21 cellular contexts compared by ENCODE assay signal in the genomic region with DNA sequence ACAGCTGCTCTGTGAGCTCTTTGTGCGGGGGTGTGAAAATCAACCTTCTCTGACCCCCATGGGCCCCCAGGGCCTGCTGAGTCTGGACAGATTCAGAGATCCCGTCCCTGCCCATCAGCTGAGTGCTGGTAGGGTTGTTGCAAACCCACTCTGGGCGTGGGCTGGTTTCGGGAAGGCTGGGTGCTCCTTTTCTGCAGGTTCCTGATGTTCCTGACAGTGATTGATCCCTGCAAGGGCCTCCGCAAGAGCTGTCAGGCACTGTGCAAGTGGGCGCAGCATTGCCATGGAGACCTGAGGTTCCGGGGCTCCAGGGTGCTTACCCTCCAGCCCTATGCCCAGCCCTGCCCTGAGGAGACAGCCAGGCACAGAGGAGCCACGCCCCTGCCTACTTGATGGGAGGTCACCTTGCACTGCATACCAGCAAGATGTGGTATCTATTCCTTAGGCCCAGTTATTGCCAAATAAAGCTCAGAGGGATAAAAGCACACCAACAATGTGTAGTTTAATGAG. TPM values are rescaled to one million over a fixed set of nuclear protein-coding genes. Genes with fewer than 3 reads are reported as not detected.
DNase-seq lines count a peak whose midpoint lies in the region; ATAC-seq and TF ChIP-seq lines count a peak whose summit lies in the region.
"Had no signal": no experiment of that assay in that cellular context is flagged by ENCODE, and none has a peak within 500 bp of the region (broad histone marks: within the 10 kb centered on the region; RNA-seq: fewer than 3 reads in every experiment).

No MANE protein-coding gene starts in this region.

- no TSS peak for BruUV-seq in IMR-90 (replicated peaks; lab: Mats Ljungman, UMichigan)

- H3K9me1 ChIP-seq in IMR-90 (ENCODE audit: insufficient read depth, low read length), result peaks cover 3% of the 10 kb centered on the region; the same call in 1 of the 2 replicates

- H3K9me3 ChIP-seq in IMR-90 (ENCODE audit: control insufficient read depth, insufficient read depth, low read length) (no peaks in the 10 kb centered on the region; the same call in 1 of the 2 replicates), mucosa of descending colon (no peaks in the 10 kb centered on the region), stomach (no peaks in the 10 kb centered on the region)
- H3K9me3 ChIP-seq: esophagus muscularis mucosa, gastroesophageal sphincter, ovary, upper lobe of left lung had no signal

- H2AK5ac ChIP-seq in IMR-90 (ENCODE audit: low read depth, low read length), result no peak overlapping the region

- no peak overlapping the region for H3K14ac ChIP-seq in IMR-90 (replicated peaks; ENCODE audit: low read depth, low read length)

- no peak for TF ChIP-seq RAD21 in IMR-90 (IDR thresholded peaks at IDR 0.05; ENCODE audit: low read length)

- CTCF ChIA-PET in IMR-90 (lab: Yijun Ruan, JAX), result no interaction called here

- H4K91ac ChIP-seq in IMR-90 (ENCODE audit: insufficient read depth, low read depth, low read length), result no peak overlapping the region

- no peak overlapping the region for H3K4me2 ChIP-seq in IMR-90 (ENCODE audit: low read depth, low read length)
- H3K4me2 ChIP-seq: BLaER1 had no signal

- no peak overlapping the region for H3K56ac ChIP-seq in IMR-90 (ENCODE audit: extremely low read depth, insufficient read depth, low read length)

- H3K79me1 ChIP-seq in IMR-90 (ENCODE audit: low read depth in 1 of 2, low read length in 2 of 2), result no peaks in the 10 kb centered on the region

- no peak overlapping the region for H2BK20ac ChIP-seq in IMR-90 (ENCODE audit: low read depth, low read length)

- no peak overlapping the region for H2BK120ac ChIP-seq in IMR-90 (ENCODE audit: low read depth, low read length)

- no peak for TF ChIP-seq POLR2A in IMR-90 (IDR thresholded peaks at IDR 0.05; ENCODE audit: low read depth, low read length)
- no peak for TF ChIP-seq POLR2A in stomach (IDR thresholded peaks at IDR 0.05)

- H2AFZ ChIP-seq in IMR-90 (replicated peaks; ENCODE audit: low read length, poor library complexity), result peak overlapping the region; percentile 8

- WGBS in IMR-90 (ENCODE audit: extremely low coverage in 2 of 2, insufficient read length in 1 of 2), 2 experiments, result 60% methylated on average over 2 of the region's 8 CpGs; no CpG with 5 or more reads in 1 of the 2 experiments
- 55 to 71% (median 59%) methylated on average over 5 to 8 of the region's 8 CpGs for WGBS in stomach, 5 donors

- no peak for TF ChIP-seq EP300 in stomach (IDR thresholded peaks at IDR 0.05)

- no peak overlapping the region for H2BK5ac ChIP-seq in IMR-90 (ENCODE audit: low read depth, low read length, poor library complexity, severe bottlenecking)

- H3K36me3 ChIP-seq in IMR-90 (ENCODE audit: control insufficient read depth, insufficient read depth, low read length) (no peaks in the 10 kb centered on the region), mucosa of descending colon (ENCODE audit: low read depth) (no peaks in the 10 kb centered on the region), stomach (no peaks in the 10 kb centered on the region)
- H3K36me3 ChIP-seq: BLaER1, esophagus muscularis mucosa, gastroesophageal sphincter, ovary, upper lobe of left lung had no signal

- no peak overlapping the region for H3K9ac ChIP-seq in IMR-90 (ENCODE audit: low read depth, low read length)
- H3K9ac ChIP-seq: BLaER1 had no signal

- no peak overlapping the region for H4K8ac ChIP-seq in IMR-90 (ENCODE audit: low read depth in 2 of 2, low read length in 2 of 2)

- H2AK9ac ChIP-seq in IMR-90 (replicated peaks; ENCODE audit: low read depth, low read length, poor library complexity), result no peak overlapping the region

- H4K20me1 ChIP-seq in IMR-90 (ENCODE audit: insufficient read depth, low read length), result no peaks in the 10 kb centered on the region

- TF ChIP-seq CTCF in IMR-90 (conservative IDR thresholded peaks at IDR 0.05; ENCODE audit: low read depth, low read length) (no peak), mucosa of descending colon (IDR thresholded peaks at IDR 0.05) (no peak), stomach (IDR thresholded peaks at IDR 0.05) (no peak)

- no peak overlapping the region for H2BK15ac ChIP-seq in IMR-90 (ENCODE audit: low read depth, low read length)

- POLR2A ChIA-PET in IMR-90 (lab: Charles Lee; ENCODE audit: unreplicated experiment), result no interaction called here

- H3K4me1 ChIP-seq in IMR-90 (ENCODE audit: control insufficient read depth, insufficient read depth, low read length), result peaks cover 6% of the 10 kb centered on the region
- H3K4me1 ChIP-seq in mucosa of descending colon (ENCODE audit: low read depth), result no peaks in the 10 kb centered on the region
- H3K4me1 ChIP-seq in stomach, result peaks cover 0 to 23% (median 18%) of the 10 kb centered on the region in 4 donors

- no peak for ATAC-seq in IMR-90 (ENCODE audit: low read depth)
- peak; percentile 60 for ATAC-seq in mucosa of descending colon
- ATAC-seq: stimulated activated naive CD8-positive, alpha-beta T cell treated with anti-CD3 and anti-CD28 coated beads, Interleukin-15, Interleukin-2, amounts not matched to agents 100 U/mL and 50 U/mL, for 24 hours had no signal

- no peak overlapping the region for H3K18ac ChIP-seq in IMR-90 (ENCODE audit: low read depth, low read length)

- H3K27ac ChIP-seq in IMR-90 (ENCODE audit: insufficient read depth, low read length) (no peak overlapping the region), caudate nucleus (ENCODE audit: low read depth, low read length) (peak overlapping the region; percentile 85), stomach (peak overlapping the region in 3 of 5 donors; percentile 32 to 50 (median 43))
- H3K27ac ChIP-seq: BLaER1 had no signal

- no peak overlapping the region for H3K4ac ChIP-seq in IMR-90 (ENCODE audit: low read depth, low read length)

- dilution Hi-C loops in IMR-90 (cut with HindIII; ENCODE audit: low sequenced_read_pairs, unreplicated experiment), result no loop called here

- H3K27me3 ChIP-seq in IMR-90 (ENCODE audit: control insufficient read depth, insufficient read depth, low read length) (peaks cover 23% of the 10 kb centered on the region), stomach (no peaks in the 10 kb centered on the region)
- H3K27me3 ChIP-seq: esophagus muscularis mucosa, gastroesophageal sphincter, ovary, upper lobe of left lung had no signal

- in situ Hi-C loops in IMR-90 (cut with MboI; ENCODE audit: low sequenced_read_pairs), result no loop called here

- intact Hi-C loops in IMR-90 (cut with micrococcal nuclease), result no loop called here
- intact Hi-C loops in mucosa of descending colon (cut with DNase I, micrococcal nuclease), result no loop called here
- intact Hi-C loops in stomach (cut with DNase I; ENCODE audit: low total_unique reads), result no loop called here

- DNase-seq in IMR-90, result no peak
- DNase-seq in caudate nucleus (lab: John Stamatoyannopoulos, UW), result peak in 48 of 61 donors; percentile 20 to 95 (median 67)
- no peak for DNase-seq in mucosa of descending colon
- DNase-seq in stomach, result no peak
- DNase-seq in activated CD8-positive, alpha-beta memory T cell treated with anti-CD3 and anti-CD28 coated beads, Interleukin-2, amount 50 U/mL, for 4 hours, result no peak
- DNase-seq in T-helper 2 cell, result no peak
- DNase-seq in superior temporal gyrus (ENCODE audit: extremely low spot score), result no peak
- DNase-seq: activated CD4-positive, alpha-beta memory T cell treated with anti-CD3 and anti-CD28 coated beads for 36 hours; activated CD4-positive, CD25-positive, alpha-beta regulatory T cell; activated effector memory CD4-positive, alpha-beta T cell treated with Interleukin-2 at 50 U/mL for 16 hours; DMS53; effector memory CD4-positive, alpha-beta T cell; NCI-H2081 treated with DMSO at 0.1 percent for 48 hours; SHP77 treated with DMSO at 0.1 percent for 48 hours; stimulated activated naive CD8-positive, alpha-beta T cell treated with anti-CD3 and anti-CD28 coated beads, Interleukin-15, Interleukin-2, amounts not matched to agents 100 U/mL and 50 U/mL, for 24 hours; SW 1271 had no signal

- H4K5ac ChIP-seq in IMR-90 (ENCODE audit: low read depth, low read length), result no peak overlapping the region

- H3K23ac ChIP-seq in IMR-90 (ENCODE audit: low read depth, low read length), result no peak overlapping the region

- H3K4me3 ChIP-seq in IMR-90 (ENCODE audit: insufficient read depth, low read depth, low read length) (no peak overlapping the region), mucosa of descending colon (no peak overlapping the region), stomach (no peak overlapping the region)
- H3K4me3 ChIP-seq: BLaER1, esophagus muscularis mucosa, gastroesophageal sphincter, ovary, upper lobe of left lung had no signal

TF ChIP-seq in IMR-90, 13 proteins besides CTCF, POLR2A, EP300 and RAD21 (continues in another document):
- no peak for TF ChIP-seq RFX5 (IDR thresholded peaks at IDR 0.05; ENCODE audit: low read depth, low read length)
- no peak for TF ChIP-seq BHLHE40 (IDR thresholded peaks at IDR 0.05; ENCODE audit: low read depth, low read length)
- no peak for TF ChIP-seq RCOR1 (IDR thresholded peaks at IDR 0.05; ENCODE audit: insufficient replicate concordance, low read length)
- TF ChIP-seq MAFK (IDR thresholded peaks at IDR 0.05; ENCODE audit: low read depth, low read length), result no peak
- TF ChIP-seq FOS (IDR thresholded peaks at IDR 0.05; ENCODE audit: low read depth, low read length), result no peak
- no peak for TF ChIP-seq CEBPB (IDR thresholded peaks at IDR 0.05; ENCODE audit: low read depth, low read length)
- TF ChIP-seq SMC3 (IDR thresholded peaks at IDR 0.05; ENCODE audit: low read depth, low read length), result no peak
- TF ChIP-seq MAZ (IDR thresholded peaks at IDR 0.05; ENCODE audit: borderline replicate concordance, low read depth, low read length), result no peak
- TF ChIP-seq, protein P1, sequence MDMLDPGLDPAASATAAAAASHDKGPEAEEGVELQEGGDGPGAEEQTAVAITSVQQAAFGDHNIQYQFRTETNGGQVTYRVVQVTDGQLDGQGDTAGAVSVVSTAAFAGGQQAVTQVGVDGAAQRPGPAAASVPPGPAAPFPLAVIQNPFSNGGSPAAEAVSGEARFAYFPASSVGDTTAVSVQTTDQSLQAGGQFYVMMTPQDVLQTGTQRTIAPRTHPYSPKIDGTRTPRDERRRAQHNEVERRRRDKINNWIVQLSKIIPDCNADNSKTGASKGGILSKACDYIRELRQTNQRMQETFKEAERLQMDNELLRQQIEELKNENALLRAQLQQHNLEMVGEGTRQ (IDR thresholded peaks at IDR 0.05; ENCODE audit: low read depth, low read length), result no peak

RNA-seq across cellular contexts. Expression of a gene that starts 44.3 kb away (rescaled TPM):
- total RNA-seq in IMR-90 (2012; rRNA removed) (31.7 and 36.7 TPM in 2 replicates), mucosa of descending colon (10 to 100 TPM; 31.7 to 92.8 (median 32.0) TPM), stomach (10 to 100 TPM; 30.4 to 72.3 (median 50.6) TPM)
- polyA plus RNA-seq in IMR-90 (2012; rRNA removed) (20.6 and 21.4 TPM in 2 replicates), stomach (10 to 100 TPM; 17.2 to 22.1 (median 21.8) TPM)
- 15.9 and 20.4 TPM in 2 replicates for polyA plus RNA-seq in IMR-90 (2012; cell fraction: cytosol; rRNA removed)
- 12.2 and 16.8 TPM in 2 replicates for polyA plus RNA-seq in IMR-90 (2012; cell fraction: nucleus; rRNA removed; ENCODE audit: low replicate concordance)

Comparison
In these comparisons a context has a peak if more than half of its experiments do, and no peak if none do; other contexts are left out.
1. DNase-seq: peak in caudate nucleus (48 of 61); none in IMR-90 (single experiment), mucosa of descending colon (0 of 3), stomach (single experiment), activated CD8-positive, alpha-beta memory T cell treated with anti-CD3 and anti-CD28 coated beads, Interleukin-2, amount 50 U/mL, for 4 hours (single experiment), T-helper 2 cell (0 of 5) and superior temporal gyrus (single experiment).